ENCODE assay signal across 8 cellular contexts in genomic region chr2:234496442-234496834, GRCh38. TPM values are rescaled to one million over a fixed set of nuclear protein-coding genes. Genes with fewer than 3 reads are reported as not detected.
A peak's percentile ranks its signal among the peaks of the same experiment; 100 is the strongest.
DNase-seq lines count a peak whose midpoint lies in the region; ATAC-seq and TF ChIP-seq lines count a peak whose summit lies in the region.

No MANE protein-coding gene starts in this region.

- TF ChIP-seq CTCF in right atrium auricular region (IDR thresholded peaks at IDR 0.05): no peak

- peak; percentile 52 for DNase-seq in NCI-H345 (lab: John Stamatoyannopoulos, UW)
- DNase-seq in NCI-H345 treated with DMSO at 0.1 percent for 48 hours (lab: John Stamatoyannopoulos, UW; ENCODE audit: unreplicated experiment): no peak
- peak; percentile 71 for DNase-seq in NCI-H69 (lab: John Stamatoyannopoulos, UW)
- DNase-seq in right atrium auricular region (ENCODE audit: low spot score): no peak
- DNase-seq in superior temporal gyrus (ENCODE audit: extremely low spot score): no peak

- peak overlapping the region; percentile 97 for H3K4me3 Mint-ChIP-seq in activated naive CD8-positive, alpha-beta T cell

- H3K36me3 Mint-ChIP-seq in activated naive CD8-positive, alpha-beta T cell: no peaks in the 10 kb centered on the region

- H3K9me3 ChIP-seq in right atrium auricular region (no peaks in the 10 kb centered on the region), skeletal muscle satellite cell (replicated peaks; ENCODE audit: low read length) (no peaks in the 10 kb centered on the region)

- no peaks in the 10 kb centered on the region for H3K27me3 Mint-ChIP-seq in activated naive CD8-positive, alpha-beta T cell

- H3K4me1 ChIP-seq in right atrium auricular region: peaks cover 0 to 22% of the 10 kb centered on the region in 2 donors
- peaks cover 13% of the 10 kb centered on the region for H3K4me1 ChIP-seq in skeletal muscle satellite cell (ENCODE audit: control insufficient read depth, insufficient read depth, low read length)

- no peaks in the 10 kb centered on the region for H3K36me3 ChIP-seq in right atrium auricular region
- no peaks in the 10 kb centered on the region for H3K36me3 ChIP-seq in skeletal muscle satellite cell (ENCODE audit: insufficient read depth, low read length)

- H3K4me1 Mint-ChIP-seq in activated naive CD8-positive, alpha-beta T cell (ENCODE audit: low read depth): peaks cover 53% of the 10 kb centered on the region

- ATAC-seq in HG02870 (IDR thresholded peaks at IDR 0.05; ENCODE audit: unreplicated experiment): peak; percentile 40

- H3K27me3 ChIP-seq in right atrium auricular region (no peaks in the 10 kb centered on the region), skeletal muscle satellite cell (ENCODE audit: control insufficient read depth, insufficient read depth, low read length) (no peaks in the 10 kb centered on the region)

- H3K9me3 Mint-ChIP-seq in activated naive CD8-positive, alpha-beta T cell (ENCODE audit: low read depth): no peaks in the 10 kb centered on the region

- peak overlapping the region; percentile 69 to 78 for H3K27ac ChIP-seq in right atrium auricular region

- H3K9ac ChIP-seq in skeletal muscle satellite cell (ENCODE audit: low read depth, low read length): peak overlapping the region; percentile 73

- peak overlapping the region; percentile 53 to 69 for H3K4me3 ChIP-seq in right atrium auricular region
- peak overlapping the region; percentile 89 for H3K4me3 ChIP-seq in skeletal muscle satellite cell (ENCODE audit: low read length)

- peak overlapping the region; percentile 98 for H3K4me2 ChIP-seq in skeletal muscle satellite cell (ENCODE audit: low read length)

- peak overlapping the region; percentile 93 for H3K27ac Mint-ChIP-seq in activated naive CD8-positive, alpha-beta T cell

RNA-seq across cellular contexts. Expression of gene ARL4C, which starts 0.4 kb away (rescaled TPM):
- 1 to 10 TPM; 3.1 to 3.4 TPM for total RNA-seq in right atrium auricular region
- total RNA-seq in skeletal muscle satellite cell (2012; rRNA removed): 3.5 and 7.6 TPM in 2 replicates

Comparison
In these comparisons a context has a peak if more than half of its experiments do, and no peak if none do; other contexts are left out.
1. DNase-seq: peak in NCI-H345 (single experiment) and NCI-H69 (single experiment); none in NCI-H345 treated with DMSO at 0.1 percent for 48 hours (single experiment), right atrium auricular region (single experiment) and superior temporal gyrus (single experiment).